ENCODE assay signal across 17 cellular contexts in genomic region chr5:40017151-40017550, GRCh38.
"Had no signal": no experiment of that assay in that cellular context is flagged by ENCODE, and none has a peak within 500 bp of the region (broad histone marks: within the 10 kb centered on the region; RNA-seq: fewer than 3 reads in every experiment).

No MANE protein-coding gene starts in this region.

- ATAC-seq: activated CD4-positive, alpha-beta T cell treated with anti-CD3 and anti-CD28 coated beads for 36 hours; activated CD8-positive, alpha-beta T cell treated with anti-CD3 and anti-CD28 coated beads for 36 hours; activated T-cell treated with anti-CD3 and anti-CD28 coated beads, Interleukin-2, amount 50 U/mL, for 72 hours; left colon; mucosa of descending colon; natural killer cell treated with Interleukin-12 subunit alpha and Interleukin-12 subunit beta and Interleukin-15 and Interleukin-18, amount 100 ng/mL, for 72 hours; right lobe of liver; stimulated activated effector memory CD8-positive, alpha-beta T cell treated with anti-CD3 and anti-CD28 coated beads, Interleukin-12 subunit alpha, Interleukin-12 subunit beta, amount 100 ng/mL, for 72 hours had no signal

- DNase-seq: activated CD4-positive, alpha-beta T cell treated with anti-CD3 and anti-CD28 coated beads for 36 hours; activated CD8-positive, alpha-beta memory T cell treated with anti-CD3 and anti-CD28 coated beads, Interleukin-2, amount 50 U/mL, for 4 hours; activated CD8-positive, alpha-beta T cell treated with anti-CD3 and anti-CD28 coated beads for 36 hours; activated T-cell treated with anti-CD3 and anti-CD28 coated beads, Interleukin-2, amount 50 U/mL, for 72 hours; aorta; esophagus squamous epithelium; foreskin fibroblast; left colon; mucosa of descending colon; occipital lobe; right lobe of liver; tibial artery; WERI-Rb-1 had no signal

- H3K36me3 ChIP-seq: esophagus squamous epithelium, prostate gland, right lobe of liver, tibial artery, vagina, WERI-Rb-1 had no signal

- H3K27me3 ChIP-seq: esophagus squamous epithelium, right lobe of liver, tibial artery, vagina had no signal

- H3K4me3 ChIP-seq: esophagus squamous epithelium, mucosa of descending colon, prostate gland, right lobe of liver, tibial artery, vagina had no signal
